ENCODE assay signal across 1 cellular context in genomic region chr9:135344915-135345500, GRCh38.
TF ChIP-seq lines count a peak whose summit lies in the region.

No MANE protein-coding gene starts in this region.

TF ChIP-seq in SK-N-SH treated with all-trans-retinoic acid at 6 μM for 48 hours, 23 proteins besides CTCF, POLR2A, EP300 and RAD21 (continued from another document):
- TF ChIP-seq TSHZ2 (CRISPR knock-in tag; IDR thresholded peaks at IDR 0.05) (no peak), CSDC2 (CRISPR knock-in tag; IDR thresholded peaks at IDR 0.05) (no peak), OSR1 (CRISPR knock-in tag; IDR thresholded peaks at IDR 0.05) (no peak), TOX (CRISPR knock-in tag; IDR thresholded peaks at IDR 0.05; ENCODE audit: borderline replicate concordance) (no peak), POU6F1 (CRISPR knock-in tag; IDR thresholded peaks at IDR 0.05; ENCODE audit: borderline replicate concordance, low read depth) (no peak), ARNTL (CRISPR knock-in tag; IDR thresholded peaks at IDR 0.05; ENCODE audit: borderline replicate concordance, low read depth) (no peak), ESRRG (CRISPR knock-in tag; IDR thresholded peaks at IDR 0.05) (no peak), ZNF565 (CRISPR knock-in tag; conservative IDR thresholded peaks at IDR 0.05; ENCODE audit: low read depth) (no peak), ZNF8 (CRISPR knock-in tag; IDR thresholded peaks at IDR 0.05) (no peak)
